In the genomic region with DNA sequence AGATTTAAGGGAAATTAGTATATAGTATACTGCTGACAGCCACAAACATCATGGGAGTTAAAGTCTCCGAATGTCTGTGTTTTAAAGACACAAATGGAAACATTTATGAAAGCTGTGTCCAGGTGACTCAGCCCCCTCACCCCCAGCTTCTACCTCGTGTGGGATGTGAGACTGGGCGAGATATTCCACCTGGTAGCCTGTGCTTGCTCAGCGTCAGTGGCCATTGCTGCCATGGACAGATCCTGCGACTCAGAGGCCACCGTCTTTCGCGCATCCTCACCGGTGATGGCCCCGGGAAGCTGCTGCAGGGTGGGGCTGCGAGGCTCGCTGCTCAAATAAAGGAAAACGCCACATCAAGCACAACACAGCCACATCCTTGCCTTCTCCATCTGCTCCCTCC, we compare ENCODE assay signal across 9 cellular contexts. TPM values are rescaled to one million over a fixed set of nuclear protein-coding genes. Genes with fewer than 3 reads are reported as not detected.
DNase-seq lines count a peak whose midpoint lies in the region; ATAC-seq and TF ChIP-seq lines count a peak whose summit lies in the region.
"Had no signal": no experiment of that assay in that cellular context is flagged by ENCODE, and none has a peak within 500 bp of the region (broad histone marks: within the 10 kb centered on the region; RNA-seq: fewer than 3 reads in every experiment).

No MANE protein-coding gene starts in this region.

- peaks cover 3% of the 10 kb centered on the region for H3K36me3 Mint-ChIP-seq in activated naive CD4-positive, alpha-beta T cell treated with anti-CD3 and anti-CD28 coated beads, Interleukin-2, amount 50 U/mL, for 24 hours
- H3K36me3 Mint-ChIP-seq in chondrocyte (ENCODE audit: low read depth): no peaks in the 10 kb centered on the region

- no peak for TF ChIP-seq CTCF in chondrocyte (IDR thresholded peaks at IDR 0.05)

- DNase-seq in activated naive CD4-positive, alpha-beta T cell (lab: John Stamatoyannopoulos, UW): no peak
- DNase-seq in NCI-H748 (lab: John Stamatoyannopoulos, UW; ENCODE audit: unreplicated experiment) (peak; percentile 97), chondrocyte (ENCODE audit: low spot score) (peak; percentile 68), medulla oblongata (ENCODE audit: extremely low spot score) (no peak)
- DNase-seq in stimulated activated CD8-positive, alpha-beta memory T cell treated with anti-CD3 and anti-CD28 coated beads, Interleukin-4, amount 100 ng/mL, for 24 hours (ENCODE audit: low read depth): peak; percentile 30
- DNase-seq: HCEC 1CT had no signal

- peak overlapping the region; percentile 30 for H3K27ac Mint-ChIP-seq in activated naive CD4-positive, alpha-beta T cell treated with anti-CD3 and anti-CD28 coated beads, Interleukin-2, amount 50 U/mL, for 24 hours
- H3K27ac Mint-ChIP-seq in chondrocyte (ENCODE audit: unreplicated experiment): no peak overlapping the region

- no peak overlapping the region for H3K4me3 Mint-ChIP-seq in activated naive CD4-positive, alpha-beta T cell treated with anti-CD3 and anti-CD28 coated beads, Interleukin-2, amount 50 U/mL, for 24 hours
- H3K4me3 Mint-ChIP-seq in chondrocyte (ENCODE audit: unreplicated experiment): no peak overlapping the region

- ATAC-seq in GM18505 (IDR thresholded peaks at IDR 0.05; ENCODE audit: unreplicated experiment): no peak
- ATAC-seq in GM21381 (IDR thresholded peaks at IDR 0.05; ENCODE audit: unreplicated experiment): no peak

- TF ChIP-seq POLR2A in GM18505 (IDR thresholded peaks at IDR 0.05; ENCODE audit: borderline replicate concordance, extremely low read depth, insufficient read depth, insufficient read length): no peak

- peaks cover 17% of the 10 kb centered on the region for H3K4me1 Mint-ChIP-seq in activated naive CD4-positive, alpha-beta T cell treated with anti-CD3 and anti-CD28 coated beads, Interleukin-2, amount 50 U/mL, for 24 hours
- H3K4me1 Mint-ChIP-seq in chondrocyte (ENCODE audit: low read depth): peaks cover 14% of the 10 kb centered on the region

- H3K27me3 Mint-ChIP-seq in activated naive CD4-positive, alpha-beta T cell treated with anti-CD3 and anti-CD28 coated beads, Interleukin-2, amount 50 U/mL, for 24 hours: no peaks in the 10 kb centered on the region
- H3K27me3 Mint-ChIP-seq in chondrocyte (ENCODE audit: low read depth): no peaks in the 10 kb centered on the region

- H3K9me3 Mint-ChIP-seq in activated naive CD4-positive, alpha-beta T cell treated with anti-CD3 and anti-CD28 coated beads, Interleukin-2, amount 50 U/mL, for 24 hours: no peaks in the 10 kb centered on the region
- H3K9me3 Mint-ChIP-seq in chondrocyte (ENCODE audit: low read depth): no peaks in the 10 kb centered on the region

RNA-seq across cellular contexts. Expression of gene EXOC3, which starts 31.2 kb away (rescaled TPM):
- 39.4 to 58.1 TPM (median 43.3 TPM) in 3 replicates for total RNA-seq in chondrocyte

Comparison
In these comparisons a context has a peak if more than half of its experiments do, and no peak if none do; other contexts are left out.
1. DNase-seq: peak in NCI-H748 (single experiment), chondrocyte (single experiment) and stimulated activated CD8-positive, alpha-beta memory T cell treated with anti-CD3 and anti-CD28 coated beads, Interleukin-4, amount 100 ng/mL, for 24 hours (single experiment); none in activated naive CD4-positive, alpha-beta T cell (0 of 4) and medulla oblongata (single experiment).